8 cellular contexts compared by ENCODE assay signal in genomic region chr1:21440630-21441125, GRCh38. TPM values are rescaled to one million over a fixed set of nuclear protein-coding genes. Genes with fewer than 3 reads are reported as not detected.
DNase-seq lines count a peak whose midpoint lies in the region; ATAC-seq and TF ChIP-seq lines count a peak whose summit lies in the region.
"Not testable (repeated sequence)": the region's sequence is repeated elsewhere in the genome, so short reads cannot be mapped to it uniquely, and the experiment has no call there.

No MANE protein-coding gene starts in this region.

- H3K4me3 Mint-ChIP-seq in activated CD8-positive, alpha-beta T cell treated with anti-CD3 and anti-CD28 coated beads, Interleukin-2, amount 10 ng/mL, durations not matched to agents 7 days and 5 days, result peak overlapping the region; percentile 85

- CTCF ChIA-PET in A673 (lab: Charles Lee), result not testable (repeated sequence)
- CTCF ChIA-PET in activated CD8-positive, alpha-beta T cell treated with anti-CD3 and anti-CD28 coated beads, Interleukin-2, amount 10 ng/mL, durations not matched to agents 7 days and 5 days (lab: Charles Lee), result interaction anchor here (1.3 kb wide), 1 partner anchor 208 kb away, joined by 3 read pairs; no protein-coding TSS in a partner anchor

- H3K27me3 Mint-ChIP-seq in activated CD8-positive, alpha-beta T cell treated with anti-CD3 and anti-CD28 coated beads, Interleukin-2, amount 10 ng/mL, durations not matched to agents 7 days and 5 days (ENCODE audit: low read depth), result peaks cover 36% of the 10 kb centered on the region

- DNase-seq in A673 (ENCODE audit: low spot score); left ventricle myocardium inferior: not testable (repeated sequence)
- DNase-seq in NCI-H82 (lab: John Stamatoyannopoulos, UW) (peak; percentile 30), cardiac fibroblast (ENCODE audit: low read depth in 2 of 2) (peak in 1 of 2 donors; percentile 32), myocyte (ENCODE audit: low read depth) (peak; percentile 13)
- peak; percentile 74 for DNase-seq in activated CD8-positive, alpha-beta T cell treated with anti-CD3 and anti-CD28 coated beads, Interleukin-2, amount 10 ng/mL, durations not matched to agents 7 days and 5 days
- peak; percentile 34 for DNase-seq in stimulated activated CD4-positive, alpha-beta T cell treated with anti-CD3 and anti-CD28 coated beads, Interleukin-1b, Interleukin-23, amount 100 ng/mL, for 48 hours

- H3K9me3 ChIP-seq in A673 (ENCODE audit: low read depth, low read length, poor library complexity, severe bottlenecking); left ventricle myocardium inferior (replicated peaks): not testable (repeated sequence)

- not testable (repeated sequence) for H3K9me3 Mint-ChIP-seq in activated CD8-positive, alpha-beta T cell treated with anti-CD3 and anti-CD28 coated beads, Interleukin-2, amount 10 ng/mL, durations not matched to agents 7 days and 5 days (ENCODE audit: insufficient read depth)

- peaks cover 22% of the 10 kb centered on the region for H3K4me1 Mint-ChIP-seq in activated CD8-positive, alpha-beta T cell treated with anti-CD3 and anti-CD28 coated beads, Interleukin-2, amount 10 ng/mL, durations not matched to agents 7 days and 5 days (ENCODE audit: low read depth)

- H3K27me3 ChIP-seq in A673 (replicated peaks; ENCODE audit: insufficient read depth, low read depth, low read length, poor library complexity), result not testable (repeated sequence)
- peaks cover 10% of the 10 kb centered on the region for H3K27me3 ChIP-seq in left ventricle myocardium inferior (ENCODE audit: low read depth)

- H3K27ac Mint-ChIP-seq in activated CD8-positive, alpha-beta T cell treated with anti-CD3 and anti-CD28 coated beads, Interleukin-2, amount 10 ng/mL, durations not matched to agents 7 days and 5 days, result peak overlapping the region; percentile 31

- not testable (repeated sequence) for H3K27ac ChIP-seq in A673 (ENCODE audit: low read depth, low read length, poor library complexity, severe bottlenecking); left ventricle myocardium inferior (replicated peaks)

- intact Hi-C loops in A673 (cut with micrococcal nuclease; ENCODE audit: unreplicated experiment); left ventricle myocardium inferior (cut with micrococcal nuclease): not testable (repeated sequence)

- not testable (repeated sequence) for TF ChIP-seq CTCF in A673 (conservative IDR thresholded peaks at IDR 0.05; ENCODE audit: low read depth, low read length); cardiac fibroblast (IDR thresholded peaks at IDR 0.05; ENCODE audit: low read depth, low read length); left ventricle myocardium inferior (IDR thresholded peaks at IDR 0.05; ENCODE audit: borderline replicate concordance)

- H3K36me3 Mint-ChIP-seq in activated CD8-positive, alpha-beta T cell treated with anti-CD3 and anti-CD28 coated beads, Interleukin-2, amount 10 ng/mL, durations not matched to agents 7 days and 5 days (ENCODE audit: low read depth), result not testable (repeated sequence)

- H3K4me1 ChIP-seq in A673 (ENCODE audit: insufficient read depth, low read length, poor library complexity, severe bottlenecking), result not testable (repeated sequence)
- H3K4me1 ChIP-seq in left ventricle myocardium inferior, result peaks cover 27% of the 10 kb centered on the region

- ATAC-seq in GM21529 (IDR thresholded peaks at IDR 0.05; ENCODE audit: unreplicated experiment), result peak; percentile 17
- peak; percentile 43 for ATAC-seq in activated CD8-positive, alpha-beta T cell treated with anti-CD3 and anti-CD28 coated beads, Interleukin-2, amount 10 ng/mL, durations not matched to agents 7 days and 5 days

- not testable (repeated sequence) for H3K36me3 ChIP-seq in A673 (ENCODE audit: insufficient read depth, low read length, poor library complexity, severe bottlenecking); left ventricle myocardium inferior

- H3K4me3 ChIP-seq in A673 (ENCODE audit: low read depth, low read length, poor library complexity, severe bottlenecking) (peak overlapping the region; percentile 89), cardiac fibroblast (replicated peaks in 1 of 2; ENCODE audit: low read depth in 2 of 2, low read length in 2 of 2) (peak overlapping the region; percentile 58 to 73), left ventricle myocardium inferior (peak overlapping the region; percentile 87)

- POLR2A ChIA-PET in A673 (lab: Charles Lee; ENCODE audit: low non-redundant PET), result interaction anchor here (0.6 kb wide), 1 partner anchor 166 kb away, joined by 5 read pairs; no protein-coding TSS in a partner anchor
- POLR2A ChIA-PET in activated CD8-positive, alpha-beta T cell treated with anti-CD3 and anti-CD28 coated beads, Interleukin-2, amount 10 ng/mL, durations not matched to agents 7 days and 5 days (lab: Charles Lee), result not testable (repeated sequence)

- TSS peak; percentile 43 for BruUV-seq in A673 (replicated peaks; lab: Mats Ljungman, UMichigan)

RNA-seq across cellular contexts. Expression of gene NBPF3, which starts 0.7 kb away (rescaled TPM):
- 12.9 and 15.3 TPM in 2 replicates for total RNA-seq in A673 (2021)
- 1 to 10 TPM; 5.1 to 5.7 TPM for total RNA-seq in activated CD8-positive, alpha-beta T cell treated with anti-CD3 and anti-CD28 coated beads, Interleukin-2, amount 10 ng/mL, durations not matched to agents 7 days and 5 days
- 5.1 TPM for total RNA-seq in left ventricle myocardium inferior
- total RNA-seq in myocyte, result 3.5 and 8.2 TPM in 2 replicates
- 4.8 TPM for polyA plus RNA-seq in myocyte (2012)
